Comparison of ENCODE assay signal across 15 cellular contexts in the genomic region with DNA sequence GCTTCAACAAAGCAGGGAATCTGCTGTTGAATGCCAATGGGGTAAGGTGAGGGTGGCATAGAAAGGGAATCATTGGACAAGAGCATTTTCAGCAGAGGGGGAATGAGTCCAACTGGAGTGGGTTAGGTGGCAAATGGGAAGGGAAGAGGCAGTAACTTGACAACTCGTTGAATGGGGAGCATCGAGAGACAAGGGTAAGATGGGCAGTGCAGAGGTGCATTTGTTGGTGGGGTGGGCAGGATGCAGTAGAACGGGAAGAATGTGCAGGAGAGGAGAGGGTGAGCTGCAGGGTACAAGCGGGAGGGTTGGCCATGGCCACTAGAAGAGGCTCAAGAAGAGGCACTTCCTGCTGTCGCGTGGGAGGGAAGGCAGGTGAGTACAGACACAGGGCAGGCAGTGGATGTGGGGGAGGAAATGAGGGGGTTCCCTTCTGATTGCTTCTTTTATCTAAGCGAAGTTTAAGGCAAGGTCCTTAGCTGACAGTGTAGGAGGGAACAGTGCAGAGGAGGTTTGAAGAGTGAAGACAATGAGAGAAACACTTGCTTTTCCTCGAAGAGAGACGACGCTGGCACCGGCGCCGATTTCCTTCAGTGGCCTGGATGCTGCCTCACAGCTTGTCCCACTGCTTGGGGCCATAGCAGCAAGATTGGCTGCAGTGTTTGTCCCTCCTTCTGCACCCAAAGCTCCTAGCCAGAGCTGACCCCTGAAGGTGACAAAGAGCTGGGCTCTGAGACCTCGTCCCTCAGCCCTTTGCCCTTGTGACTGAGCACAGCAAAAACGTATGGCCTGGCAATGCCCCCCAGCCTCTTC. TPM values are rescaled to one million over a fixed set of nuclear protein-coding genes. Genes with fewer than 3 reads are reported as not detected.
DNase-seq lines count a peak whose midpoint lies in the region; ATAC-seq and TF ChIP-seq lines count a peak whose summit lies in the region.
"Had no signal": no experiment of that assay in that cellular context is flagged by ENCODE, and none has a peak within 500 bp of the region (broad histone marks: within the 10 kb centered on the region; RNA-seq: fewer than 3 reads in every experiment).

No MANE protein-coding gene starts in this region.

- no peaks in the 10 kb centered on the region for H3K9me3 ChIP-seq in T-helper 17 cell (ENCODE audit: control insufficient read depth, low read length, poor library complexity, severe bottlenecking)
- no peaks in the 10 kb centered on the region for H3K9me3 ChIP-seq in ascending aorta
- H3K9me3 ChIP-seq: HAP-1, heart left ventricle, SK-N-SH had no signal

- H3K9me3 Mint-ChIP-seq in natural killer cell treated with Interleukin-12 subunit alpha and Interleukin-12 subunit beta and Interleukin-15 and Interleukin-18, amount 100 ng/mL, for 72 hours, result no peaks in the 10 kb centered on the region
- no peaks in the 10 kb centered on the region for H3K9me3 Mint-ChIP-seq in natural killer cell
- H3K9me3 Mint-ChIP-seq in endothelial cell (ENCODE audit: unreplicated experiment), result no peaks in the 10 kb centered on the region

- H3K4me3 ChIP-seq in ascending aorta, result no peak overlapping the region
- H3K4me3 ChIP-seq: HAP-1, heart left ventricle had no signal

- H3K4me3 Mint-ChIP-seq in natural killer cell treated with Interleukin-12 subunit alpha and Interleukin-12 subunit beta and Interleukin-15 and Interleukin-18, amount 100 ng/mL, for 72 hours, result peak overlapping the region; percentile 58
- H3K4me3 Mint-ChIP-seq in natural killer cell, result no peak overlapping the region
- peak overlapping the region; percentile 85 for H3K4me3 Mint-ChIP-seq in T-helper 17 cell
- no peak overlapping the region for H3K4me3 Mint-ChIP-seq in endothelial cell (ENCODE audit: unreplicated experiment)

- H3K4me1 Mint-ChIP-seq in natural killer cell treated with Interleukin-12 subunit alpha and Interleukin-12 subunit beta and Interleukin-15 and Interleukin-18, amount 100 ng/mL, for 72 hours (ENCODE audit: low read depth in 2 of 2), result peaks cover 52 to 55% of the 10 kb centered on the region in 2 donors
- H3K4me1 Mint-ChIP-seq in natural killer cell (peaks cover 25 to 34% of the 10 kb centered on the region in 2 donors), T-helper 17 cell (peaks cover 58% of the 10 kb centered on the region), endothelial cell (ENCODE audit: unreplicated experiment) (peaks cover 44% of the 10 kb centered on the region)

- H3K4me1 ChIP-seq in ascending aorta, result peaks cover 7 to 13% of the 10 kb centered on the region in 2 donors

- no peak for TF ChIP-seq CTCF in natural killer cell (IDR thresholded peaks at IDR 0.05)
- no peak for TF ChIP-seq CTCF in endothelial cell (IDR thresholded peaks at IDR 0.05; ENCODE audit: unreplicated experiment)
- no peak for TF ChIP-seq CTCF in ascending aorta (IDR thresholded peaks at IDR 0.05)

- no peak for DNase-seq in natural killer cell treated with Interleukin-12 subunit alpha and Interleukin-12 subunit beta and Interleukin-15 and Interleukin-18, amount 100 ng/mL, for 72 hours (ENCODE audit: low spot score)
- DNase-seq in natural killer cell (no peak), T-helper 17 cell (no peak), endothelial cell (ENCODE audit: low spot score) (no peak), SKM-1 (lab: John Stamatoyannopoulos, UW; ENCODE audit: unreplicated experiment) (no peak), ascending aorta (ENCODE audit: low spot score in 2 of 2) (no peak), GM03348 (ENCODE audit: low spot score) (no peak)
- DNase-seq: activated gamma-delta T cell treated with Interleukin-2 at 50 U/mL for 16 hours, kidney glomerular epithelial cell, NCI-H2107, SK-N-SH, WERI-Rb-1 had no signal

- H3K36me3 ChIP-seq in ascending aorta, result no peaks in the 10 kb centered on the region
- H3K36me3 ChIP-seq: HAP-1 had no signal

- H3K27me3 ChIP-seq in ascending aorta, result no peaks in the 10 kb centered on the region

- intact Hi-C loops in natural killer cell (cut with micrococcal nuclease), result no loop called here
- intact Hi-C loops in ascending aorta (cut with DNase I), result no loop called here

- H3K27ac Mint-ChIP-seq in natural killer cell treated with Interleukin-12 subunit alpha and Interleukin-12 subunit beta and Interleukin-15 and Interleukin-18, amount 100 ng/mL, for 72 hours, result peak overlapping the region; percentile 34 to 45
- H3K27ac Mint-ChIP-seq in natural killer cell, result no peak overlapping the region
- peak overlapping the region; percentile 98 for H3K27ac Mint-ChIP-seq in T-helper 17 cell
- H3K27ac Mint-ChIP-seq in endothelial cell (ENCODE audit: unreplicated experiment), result peak overlapping the region; percentile 67

- peaks cover 6 to 12% of the 10 kb centered on the region in 2 donors for H3K27me3 Mint-ChIP-seq in natural killer cell treated with Interleukin-12 subunit alpha and Interleukin-12 subunit beta and Interleukin-15 and Interleukin-18, amount 100 ng/mL, for 72 hours
- peaks cover 6 to 8% of the 10 kb centered on the region in 2 donors for H3K27me3 Mint-ChIP-seq in natural killer cell (ENCODE audit: low read depth in 2 of 2)
- no peaks in the 10 kb centered on the region for H3K27me3 Mint-ChIP-seq in T-helper 17 cell
- peaks cover 12% of the 10 kb centered on the region for H3K27me3 Mint-ChIP-seq in endothelial cell (ENCODE audit: unreplicated experiment)

- no peak overlapping the region for H3K27ac ChIP-seq in ascending aorta
- H3K27ac ChIP-seq: WERI-Rb-1 had no signal

- no peak for ATAC-seq in natural killer cell treated with Interleukin-12 subunit alpha and Interleukin-12 subunit beta and Interleukin-15 and Interleukin-18, amount 100 ng/mL, for 72 hours
- ATAC-seq in natural killer cell (no peak), T-helper 17 cell (no peak), HG03159 (IDR thresholded peaks at IDR 0.05; ENCODE audit: unreplicated experiment) (no peak)

- H3K36me3 Mint-ChIP-seq in natural killer cell treated with Interleukin-12 subunit alpha and Interleukin-12 subunit beta and Interleukin-15 and Interleukin-18, amount 100 ng/mL, for 72 hours, result peaks cover 6% of the 10 kb centered on the region
- H3K36me3 Mint-ChIP-seq in natural killer cell (no peaks in the 10 kb centered on the region), T-helper 17 cell (ENCODE audit: low read depth) (peaks cover 6% of the 10 kb centered on the region), endothelial cell (ENCODE audit: low read depth, unreplicated experiment) (peaks cover 20% of the 10 kb centered on the region)

RNA-seq across cellular contexts. Expression of gene IKBKE, which starts 3.2 kb away (rescaled TPM):
- 10 to 100 TPM; 50.8 to 53.3 TPM for total RNA-seq in natural killer cell treated with Interleukin-12 subunit alpha and Interleukin-12 subunit beta and Interleukin-15 and Interleukin-18, amount 100 ng/mL, for 72 hours
- total RNA-seq in natural killer cell (10 to 100 TPM; 31.6 to 34.6 (median 32.2) TPM), T-helper 17 cell (10 to 100 TPM; 48.5 to 72.5 TPM), endothelial cell (ENCODE audit: unreplicated experiment) (20.9 TPM), ascending aorta (6.3 TPM)

RNA-seq across cellular contexts. Expression of gene RASSF5, which starts 40.3 kb away (rescaled TPM):
- 100 to 1,000 TPM; 178 to 260 TPM for total RNA-seq in natural killer cell treated with Interleukin-12 subunit alpha and Interleukin-12 subunit beta and Interleukin-15 and Interleukin-18, amount 100 ng/mL, for 72 hours
- 100 to 1,000 TPM; 231 to 333 (median 279) TPM for total RNA-seq in natural killer cell
- 100 to 1,000 TPM; 177 to 188 TPM for total RNA-seq in T-helper 17 cell
- 1.2 TPM for total RNA-seq in endothelial cell (ENCODE audit: unreplicated experiment)
- 8.9 TPM for total RNA-seq in ascending aorta

Comparison
In these comparisons a context has a peak if more than half of its experiments do, and no peak if none do; other contexts are left out.
1. H3K27ac Mint-ChIP-seq: peak in natural killer cell treated with Interleukin-12 subunit alpha and Interleukin-12 subunit beta and Interleukin-15 and Interleukin-18, amount 100 ng/mL, for 72 hours (2 of 2), T-helper 17 cell (single experiment) and endothelial cell (single experiment); none in natural killer cell (0 of 2).
2. H3K4me3 Mint-ChIP-seq: peak in natural killer cell treated with Interleukin-12 subunit alpha and Interleukin-12 subunit beta and Interleukin-15 and Interleukin-18, amount 100 ng/mL, for 72 hours (single experiment) and T-helper 17 cell (single experiment); none in natural killer cell (single experiment) and endothelial cell (single experiment).
3. RNA of gene RASSF5, which starts 40.3 kb away (total RNA-seq): 231 to 333 TPM in natural killer cell, 178 to 260 TPM in natural killer cell treated with Interleukin-12 subunit alpha and Interleukin-12 subunit beta and Interleukin-15 and Interleukin-18, amount 100 ng/mL, for 72 hours and 177 to 188 TPM in T-helper 17 cell; 8.9 TPM in ascending aorta (single experiment) and 1.2 TPM in endothelial cell (single experiment); every median in the first group is over 10 times any median in the second.